8 cellular contexts compared by ENCODE assay signal in genomic region chr3:23712656-23713559, GRCh38.
DNase-seq lines count a peak whose midpoint lies in the region; ATAC-seq and TF ChIP-seq lines count a peak whose summit lies in the region.

No MANE protein-coding gene starts in this region.

- POLR2A ChIA-PET in CD8-positive, alpha-beta T cell (lab: Charles Lee): no interaction called here

- H3K9ac ChIP-seq in endocrine pancreas (ENCODE audit: control insufficient read depth, insufficient read depth, low read length): no peak overlapping the region

- H3K4me1 ChIP-seq in endocrine pancreas (ENCODE audit: control insufficient read depth, insufficient read depth, low read length): no peaks in the 10 kb centered on the region
- H3K4me1 ChIP-seq in CD8-positive, alpha-beta T cell (ENCODE audit: insufficient read depth, low read length): no peaks in the 10 kb centered on the region

- H3K36me3 ChIP-seq in endocrine pancreas (ENCODE audit: control insufficient read depth, insufficient read depth, low read length): no peaks in the 10 kb centered on the region
- H3K36me3 ChIP-seq in CD8-positive, alpha-beta T cell (ENCODE audit: insufficient read depth, low read length): no peaks in the 10 kb centered on the region

- CTCF ChIA-PET in CD8-positive, alpha-beta T cell (lab: Charles Lee): no interaction called here

- no peaks in the 10 kb centered on the region for H3K9me3 ChIP-seq in endocrine pancreas (ENCODE audit: control insufficient read depth, low read length)
- H3K9me3 ChIP-seq in CD8-positive, alpha-beta T cell (ENCODE audit: low read length): no peaks in the 10 kb centered on the region

- peak overlapping the region; percentile 11 for H3K4me3 ChIP-seq in endocrine pancreas (ENCODE audit: control insufficient read depth, insufficient read depth, low read length)
- H3K4me3 ChIP-seq in CD8-positive, alpha-beta T cell (ENCODE audit: low read depth, low read length): no peak overlapping the region

- TF ChIP-seq CTCF in nephron (IDR thresholded peaks at IDR 0.05; ENCODE audit: unreplicated experiment in 3 of 3): peak in 1 of 3 experiments; percentile 18
- no peak for TF ChIP-seq CTCF in CD8-positive, alpha-beta T cell (IDR thresholded peaks at IDR 0.05)

- ATAC-seq in HG03196 (IDR thresholded peaks at IDR 0.05; ENCODE audit: unreplicated experiment): no peak
- no peak for ATAC-seq in HG02642 (IDR thresholded peaks at IDR 0.05; ENCODE audit: poor library complexity, unreplicated experiment)
- no peak for ATAC-seq in CD8-positive, alpha-beta T cell

- peak overlapping the region in 2 of 3 experiments; percentile 23 to 52 for H3K27ac Mint-ChIP-seq in nephron
- H3K27ac Mint-ChIP-seq in activated T-helper 2 cell treated with anti-CD3 and anti-CD28 coated beads, Interferon-gamma antibody, Interleukin-2, Interleukin-4, amounts not matched to agents 10 μg/mL and 5 μg/mL and 100 μg/mL, durations not matched to agents 14 hours and 24 hours and 36 hours: no peak overlapping the region
- H3K27ac Mint-ChIP-seq in CD8-positive, alpha-beta T cell: no peak overlapping the region

- H3K9me3 Mint-ChIP-seq in nephron: peaks cover 13% of the 10 kb centered on the region
- no peaks in the 10 kb centered on the region for H3K9me3 Mint-ChIP-seq in activated T-helper 2 cell treated with anti-CD3 and anti-CD28 coated beads, Interferon-gamma antibody, Interleukin-2, Interleukin-4, amounts not matched to agents 10 μg/mL and 5 μg/mL and 100 μg/mL, durations not matched to agents 14 hours and 24 hours and 36 hours
- H3K9me3 Mint-ChIP-seq in CD8-positive, alpha-beta T cell: peaks cover 7% of the 10 kb centered on the region

- H3K27me3 Mint-ChIP-seq in nephron (ENCODE audit: low read depth): peaks cover 4% of the 10 kb centered on the region
- peaks cover 17% of the 10 kb centered on the region for H3K27me3 Mint-ChIP-seq in activated T-helper 2 cell treated with anti-CD3 and anti-CD28 coated beads, Interferon-gamma antibody, Interleukin-2, Interleukin-4, amounts not matched to agents 10 μg/mL and 5 μg/mL and 100 μg/mL, durations not matched to agents 14 hours and 24 hours and 36 hours (ENCODE audit: low read depth)
- H3K27me3 Mint-ChIP-seq in CD8-positive, alpha-beta T cell (ENCODE audit: low read depth): no peaks in the 10 kb centered on the region

- H3K4me3 Mint-ChIP-seq in nephron: peak overlapping the region in 1 of 3 experiments; percentile 26
- no peak overlapping the region for H3K4me3 Mint-ChIP-seq in activated T-helper 2 cell treated with anti-CD3 and anti-CD28 coated beads, Interferon-gamma antibody, Interleukin-2, Interleukin-4, amounts not matched to agents 10 μg/mL and 5 μg/mL and 100 μg/mL, durations not matched to agents 14 hours and 24 hours and 36 hours (ENCODE audit: low read depth)
- no peak overlapping the region for H3K4me3 Mint-ChIP-seq in CD8-positive, alpha-beta T cell

- DNase-seq in COLO668 (lab: John Stamatoyannopoulos, UW; ENCODE audit: unreplicated experiment) (peak; percentile 23), NCI-H2196 treated with DMSO at 0.1 percent for 48 hours (lab: John Stamatoyannopoulos, UW; ENCODE audit: unreplicated experiment) (peak; percentile 59)
- no peak for DNase-seq in activated T-helper 2 cell treated with anti-CD3 and anti-CD28 coated beads, Interferon-gamma antibody, Interleukin-2, Interleukin-4, amounts not matched to agents 10 μg/mL and 5 μg/mL and 100 μg/mL, durations not matched to agents 14 hours and 24 hours and 36 hours (ENCODE audit: low spot score)
- no peak for DNase-seq in CD8-positive, alpha-beta T cell

- peaks cover 28% of the 10 kb centered on the region for H3K4me1 Mint-ChIP-seq in nephron
- no peaks in the 10 kb centered on the region for H3K4me1 Mint-ChIP-seq in activated T-helper 2 cell treated with anti-CD3 and anti-CD28 coated beads, Interferon-gamma antibody, Interleukin-2, Interleukin-4, amounts not matched to agents 10 μg/mL and 5 μg/mL and 100 μg/mL, durations not matched to agents 14 hours and 24 hours and 36 hours (ENCODE audit: low read depth)
- no peaks in the 10 kb centered on the region for H3K4me1 Mint-ChIP-seq in CD8-positive, alpha-beta T cell (ENCODE audit: low read depth)

- peaks cover 11% of the 10 kb centered on the region for H3K36me3 Mint-ChIP-seq in nephron (ENCODE audit: low read depth)
- H3K36me3 Mint-ChIP-seq in activated T-helper 2 cell treated with anti-CD3 and anti-CD28 coated beads, Interferon-gamma antibody, Interleukin-2, Interleukin-4, amounts not matched to agents 10 μg/mL and 5 μg/mL and 100 μg/mL, durations not matched to agents 14 hours and 24 hours and 36 hours (ENCODE audit: low read depth): no peaks in the 10 kb centered on the region
- no peaks in the 10 kb centered on the region for H3K36me3 Mint-ChIP-seq in CD8-positive, alpha-beta T cell

- H3K27me3 ChIP-seq in endocrine pancreas (ENCODE audit: control insufficient read depth, insufficient read depth, low read length): no peaks in the 10 kb centered on the region
- no peaks in the 10 kb centered on the region for H3K27me3 ChIP-seq in CD8-positive, alpha-beta T cell (ENCODE audit: insufficient read depth, low read length)

- H3K27ac ChIP-seq in CD8-positive, alpha-beta T cell (ENCODE audit: low read depth, low read length): no peak overlapping the region

- intact Hi-C loops in activated T-helper 2 cell treated with anti-CD3 and anti-CD28 coated beads, Interferon-gamma antibody, Interleukin-2, Interleukin-4, amounts not matched to agents 10 μg/mL and 5 μg/mL and 100 μg/mL, durations not matched to agents 14 hours and 24 hours and 36 hours (cut with micrococcal nuclease): no loop called here
- intact Hi-C loops in CD8-positive, alpha-beta T cell (cut with DNase I, micrococcal nuclease): no loop called here

Comparison
In these comparisons a context has a peak if more than half of its experiments do, and no peak if none do; other contexts are left out.
1. DNase-seq: peak in COLO668 (single experiment) and NCI-H2196 treated with DMSO at 0.1 percent for 48 hours (single experiment); none in activated T-helper 2 cell treated with anti-CD3 and anti-CD28 coated beads, Interferon-gamma antibody, Interleukin-2, Interleukin-4, amounts not matched to agents 10 μg/mL and 5 μg/mL and 100 μg/mL, durations not matched to agents 14 hours and 24 hours and 36 hours (single experiment) and CD8-positive, alpha-beta T cell (0 of 7).
2. H3K27ac Mint-ChIP-seq: peak in nephron (2 of 3); none in activated T-helper 2 cell treated with anti-CD3 and anti-CD28 coated beads, Interferon-gamma antibody, Interleukin-2, Interleukin-4, amounts not matched to agents 10 μg/mL and 5 μg/mL and 100 μg/mL, durations not matched to agents 14 hours and 24 hours and 36 hours (single experiment) and CD8-positive, alpha-beta T cell (single experiment).